ENCODE assay signal across 1 cellular context in genomic region chr4:114603455-114603854, GRCh38.
TF ChIP-seq lines count a peak whose summit lies in the region.

No MANE protein-coding gene starts in this region.

TF ChIP-seq in SK-N-SH, 30 proteins besides CTCF, POLR2A, EP300 and RAD21 (continued from another document):
- no peak for TF ChIP-seq USF2 (IDR thresholded peaks at IDR 0.05; ENCODE audit: borderline replicate concordance, low read depth, low read length)
- TF ChIP-seq NFIC (IDR thresholded peaks at IDR 0.05; ENCODE audit: borderline replicate concordance), result no peak
- TF ChIP-seq SIN3A (IDR thresholded peaks at IDR 0.05; ENCODE audit: borderline replicate concordance, low read depth, low read length), result no peak
- TF ChIP-seq GATA2 (CRISPR knock-in tag; IDR thresholded peaks at IDR 0.05), result no peak
- TF ChIP-seq TAF1 (IDR thresholded peaks at IDR 0.05; ENCODE audit: borderline replicate concordance, low read depth, low read length), result no peak
- TF ChIP-seq TCF12 (IDR thresholded peaks at IDR 0.05), result no peak
- no peak for TF ChIP-seq JUND (IDR thresholded peaks at IDR 0.05)
- TF ChIP-seq MXI1 (IDR thresholded peaks at IDR 0.05; ENCODE audit: low read depth, low read length), result no peak
- no peak for TF ChIP-seq YY1 (IDR thresholded peaks at IDR 0.05; ENCODE audit: low read depth)
- no peak for TF ChIP-seq MAX (IDR thresholded peaks at IDR 0.05; ENCODE audit: low read depth)
- no peak for TF ChIP-seq NRF1 (IDR thresholded peaks at IDR 0.05; ENCODE audit: low read depth, low read length)
- no peak for TF ChIP-seq RCOR1 (IDR thresholded peaks at IDR 0.05; ENCODE audit: low read length)
